10 cellular contexts compared by ENCODE assay signal in the genomic region with DNA sequence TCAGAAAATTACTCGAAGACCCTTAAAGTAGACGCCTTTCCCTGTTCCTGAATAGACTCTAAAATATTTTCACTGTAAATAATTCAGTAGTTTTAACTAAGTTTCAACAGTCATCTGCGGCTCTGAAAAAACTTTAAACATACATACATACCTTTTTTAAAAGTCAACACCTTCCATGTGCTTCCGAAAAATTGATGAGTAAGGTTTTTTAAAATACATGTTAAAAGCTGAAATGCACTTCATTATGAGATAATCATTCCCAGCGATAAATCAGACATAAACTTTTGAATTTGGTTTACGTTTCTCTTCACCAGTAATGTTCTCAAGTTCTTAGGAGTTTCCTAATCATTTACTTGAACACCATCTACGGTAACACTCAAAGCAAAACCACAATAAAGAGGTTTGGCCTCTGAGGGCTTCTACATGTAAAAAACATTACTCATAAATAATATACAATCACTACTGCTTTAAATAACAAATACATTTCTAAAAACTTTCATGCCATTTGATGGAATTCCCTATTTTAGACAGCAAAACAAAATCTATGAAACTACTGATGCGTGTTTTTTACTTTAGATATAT. TPM values are rescaled to one million over a fixed set of nuclear protein-coding genes. Genes with fewer than 3 reads are reported as not detected.
DNase-seq lines count a peak whose midpoint lies in the region; ATAC-seq and TF ChIP-seq lines count a peak whose summit lies in the region.
"Had no signal": no experiment of that assay in that cellular context is flagged by ENCODE, and none has a peak within 500 bp of the region (broad histone marks: within the 10 kb centered on the region; RNA-seq: fewer than 3 reads in every experiment).

No MANE protein-coding gene starts in this region.

- H3K27ac ChIP-seq in mammary epithelial cell (ENCODE audit: insufficient read depth, low read depth, low read length), result no peak overlapping the region

- H2AFZ ChIP-seq in Loucy (ENCODE audit: low read length), result no peak overlapping the region
- no peak overlapping the region for H2AFZ ChIP-seq in mammary epithelial cell (ENCODE audit: low read depth, low read length)

- peak overlapping the region; percentile 99 for H3K4me3 ChIP-seq in Loucy (ENCODE audit: low read length, poor library complexity, severe bottlenecking)
- H3K4me3 ChIP-seq in mammary epithelial cell (replicated peaks in 1 of 3; ENCODE audit: insufficient read depth in 1 of 3, low read depth in 2 of 3, low read length in 3 of 3), result peak overlapping the region in 2 of 3 experiments; percentile 90 to 92
- peak overlapping the region in 1 of 2 donors; percentile 97 for H3K4me3 ChIP-seq in foreskin fibroblast (ENCODE audit: low read depth in 1 of 2, low read length in 2 of 2)

- peak overlapping the region; percentile 78 for H3K4me3 Mint-ChIP-seq in Calu3 (ENCODE audit: low read depth, unreplicated experiment)
- H3K4me3 Mint-ChIP-seq in natural killer cell treated with Interleukin-12 subunit alpha and Interleukin-12 subunit beta and Interleukin-15 and Interleukin-18, amount 100 ng/mL, for 72 hours, result peak overlapping the region; percentile 97

- H3K9me3 Mint-ChIP-seq in Calu3 (ENCODE audit: low read depth, unreplicated experiment), result no peaks in the 10 kb centered on the region
- no peaks in the 10 kb centered on the region for H3K9me3 Mint-ChIP-seq in natural killer cell treated with Interleukin-12 subunit alpha and Interleukin-12 subunit beta and Interleukin-15 and Interleukin-18, amount 100 ng/mL, for 72 hours

- H3K4me2 ChIP-seq in Loucy (ENCODE audit: low read depth, low read length, poor library complexity, severe bottlenecking), result peak overlapping the region; percentile 90
- H3K4me2 ChIP-seq in mammary epithelial cell (ENCODE audit: insufficient read depth, low read depth, low read length), result peak overlapping the region; percentile 90

- CTCF ChIA-PET in Calu3 (lab: Charles Lee), result no interaction called here
- CTCF ChIA-PET in mammary epithelial cell (lab: Charles Lee; ENCODE audit: low non-redundant PET), result no interaction called here

- H3K4me1 ChIP-seq in Loucy (ENCODE audit: insufficient read depth, low read length, poor library complexity, severe bottlenecking) (peaks cover 67% of the 10 kb centered on the region), mammary epithelial cell (ENCODE audit: insufficient read depth, low read length) (peaks cover 18% of the 10 kb centered on the region)

- H4K20me1 ChIP-seq in Loucy (ENCODE audit: insufficient read depth, low read length, poor library complexity, severe bottlenecking) (peaks cover 70% of the 10 kb centered on the region), mammary epithelial cell (ENCODE audit: insufficient read depth, low read length) (peaks cover 3% of the 10 kb centered on the region)

- H3K27me3 ChIP-seq in Loucy (ENCODE audit: insufficient read depth, low read length, poor library complexity, severe bottlenecking), result no peaks in the 10 kb centered on the region
- no peaks in the 10 kb centered on the region for H3K27me3 ChIP-seq in mammary epithelial cell (ENCODE audit: insufficient read depth, low read length)
- H3K27me3 ChIP-seq: uterus had no signal

- no peaks in the 10 kb centered on the region for H3K27me3 Mint-ChIP-seq in Calu3 (ENCODE audit: unreplicated experiment)
- no peaks in the 10 kb centered on the region for H3K27me3 Mint-ChIP-seq in natural killer cell treated with Interleukin-12 subunit alpha and Interleukin-12 subunit beta and Interleukin-15 and Interleukin-18, amount 100 ng/mL, for 72 hours

- DNase-seq in Calu3, result no peak
- peak; percentile 20 for DNase-seq in mammary epithelial cell
- no peak for DNase-seq in natural killer cell treated with Interleukin-12 subunit alpha and Interleukin-12 subunit beta and Interleukin-15 and Interleukin-18, amount 100 ng/mL, for 72 hours (ENCODE audit: low spot score)
- DNase-seq in NCI-H1436 (lab: John Stamatoyannopoulos, UW), result no peak
- DNase-seq in NCI-H1092 (lab: John Stamatoyannopoulos, UW), result no peak
- no peak for DNase-seq in foreskin fibroblast
- no peak for DNase-seq in DMS79 (lab: John Stamatoyannopoulos, UW)
- DNase-seq: Kasumi-1, uterus had no signal

- WGBS in mammary epithelial cell (ENCODE audit: low coverage, missing lambda C conversion rate), result 88% methylated on average over 8 of the region's 8 CpGs

- H3K27ac Mint-ChIP-seq in Calu3 (ENCODE audit: unreplicated experiment), result peak overlapping the region; percentile 61
- H3K27ac Mint-ChIP-seq in natural killer cell treated with Interleukin-12 subunit alpha and Interleukin-12 subunit beta and Interleukin-15 and Interleukin-18, amount 100 ng/mL, for 72 hours, result peak overlapping the region; percentile 76 to 81

- dilution Hi-C loops in mammary epithelial cell (cut with HindIII; ENCODE audit: low sequenced_read_pairs), result no loop called here

- H3K9me3 ChIP-seq in Loucy (ENCODE audit: insufficient read depth, low read depth, low read length) (no peaks in the 10 kb centered on the region), mammary epithelial cell (replicated peaks; ENCODE audit: insufficient read depth, low read length) (no peaks in the 10 kb centered on the region)
- H3K9me3 ChIP-seq: uterus had no signal

- BruUV-seq in Calu3 (replicated peaks; lab: Mats Ljungman, UMichigan) (no TSS peak), mammary epithelial cell (replicated peaks; lab: Mats Ljungman, UMichigan) (no TSS peak)

- no peaks in the 10 kb centered on the region for H3F3A ChIP-seq in Loucy (ENCODE audit: low read depth)

- TF ChIP-seq CTCF in Calu3 (IDR thresholded peaks at IDR 0.05; ENCODE audit: unreplicated experiment) (no peak), Loucy (conservative IDR thresholded peaks at IDR 0.05; ENCODE audit: low read length) (no peak), mammary epithelial cell (conservative IDR thresholded peaks at IDR 0.05 in 1 of 2, IDR thresholded peaks at IDR 0.05 in 1 of 2; ENCODE audit: extremely low read depth in 1 of 2, insufficient read depth in 1 of 2, low read depth in 1 of 2, low read length in 2 of 2) (no peak), foreskin fibroblast (IDR thresholded peaks at IDR 0.05; ENCODE audit: low read depth, low read length) (no peak)

- intact Hi-C loops in Calu3 (cut with micrococcal nuclease; ENCODE audit: unreplicated experiment), result loop anchor here (5.0 kb wide), 3 partner anchors 38 to 378 kb away; no protein-coding TSS in a partner anchor
- intact Hi-C loops in mammary epithelial cell (cut with micrococcal nuclease), result loop anchor here (5.0 kb wide), 2 partner anchors 157 to 487 kb away; no protein-coding TSS in a partner anchor

- no peaks in the 10 kb centered on the region for H3K9me2 ChIP-seq in Loucy (replicated peaks; ENCODE audit: low read depth, low read length)

- peaks cover 54% of the 10 kb centered on the region for H3K4me1 Mint-ChIP-seq in Calu3 (ENCODE audit: low read depth, unreplicated experiment)
- H3K4me1 Mint-ChIP-seq in natural killer cell treated with Interleukin-12 subunit alpha and Interleukin-12 subunit beta and Interleukin-15 and Interleukin-18, amount 100 ng/mL, for 72 hours (ENCODE audit: low read depth in 2 of 2), result peaks cover 50 to 70% of the 10 kb centered on the region in 2 donors

- H3K36me3 Mint-ChIP-seq in Calu3 (ENCODE audit: insufficient read depth, unreplicated experiment), result peaks cover 46% of the 10 kb centered on the region
- peaks cover 27% of the 10 kb centered on the region for H3K36me3 Mint-ChIP-seq in natural killer cell treated with Interleukin-12 subunit alpha and Interleukin-12 subunit beta and Interleukin-15 and Interleukin-18, amount 100 ng/mL, for 72 hours

- ATAC-seq in natural killer cell treated with Interleukin-12 subunit alpha and Interleukin-12 subunit beta and Interleukin-15 and Interleukin-18, amount 100 ng/mL, for 72 hours, result no peak

- H3K36me3 ChIP-seq in Loucy (ENCODE audit: insufficient read depth, low read length) (no peaks in the 10 kb centered on the region), mammary epithelial cell (ENCODE audit: insufficient read depth, low read length) (no peaks in the 10 kb centered on the region)
- H3K36me3 ChIP-seq: uterus had no signal

- in situ Hi-C loops in mammary epithelial cell (cut with MboI; ENCODE audit: low sequenced_read_pairs in 2 of 2), result loop anchor here in 1 of 2 donors (10.0 to 25.0 kb wide), 3 partner anchors 100 to 368 kb away; no protein-coding TSS in a partner anchor

- H3K79me2 ChIP-seq in Loucy (ENCODE audit: insufficient read depth, low read length) (peaks cover 71% of the 10 kb centered on the region), mammary epithelial cell (ENCODE audit: insufficient read depth, low read length) (peaks cover 70% of the 10 kb centered on the region)

- peak overlapping the region; percentile 90 for H3K9ac ChIP-seq in Loucy (ENCODE audit: low read depth, low read length, poor library complexity, severe bottlenecking)
- H3K9ac ChIP-seq in mammary epithelial cell (ENCODE audit: insufficient read depth, low read length), result no peak overlapping the region

RNA-seq across cellular contexts. Expression of a gene that starts 1.7 kb away (rescaled TPM):
- total RNA-seq in Calu3 (2022) (15.4 and 16.0 TPM in 2 replicates), mammary epithelial cell (10 to 100 TPM; 11.0 to 12.4 TPM)
- 5.2 TPM for polyA plus RNA-seq in mammary epithelial cell
- 5.3 TPM for polyA minus RNA-seq in mammary epithelial cell
- 10 to 100 TPM; 12.9 to 18.3 TPM for total RNA-seq in natural killer cell treated with Interleukin-12 subunit alpha and Interleukin-12 subunit beta and Interleukin-15 and Interleukin-18, amount 100 ng/mL, for 72 hours
